ENCODE assay signal across 9 cellular contexts in the genomic region with DNA sequence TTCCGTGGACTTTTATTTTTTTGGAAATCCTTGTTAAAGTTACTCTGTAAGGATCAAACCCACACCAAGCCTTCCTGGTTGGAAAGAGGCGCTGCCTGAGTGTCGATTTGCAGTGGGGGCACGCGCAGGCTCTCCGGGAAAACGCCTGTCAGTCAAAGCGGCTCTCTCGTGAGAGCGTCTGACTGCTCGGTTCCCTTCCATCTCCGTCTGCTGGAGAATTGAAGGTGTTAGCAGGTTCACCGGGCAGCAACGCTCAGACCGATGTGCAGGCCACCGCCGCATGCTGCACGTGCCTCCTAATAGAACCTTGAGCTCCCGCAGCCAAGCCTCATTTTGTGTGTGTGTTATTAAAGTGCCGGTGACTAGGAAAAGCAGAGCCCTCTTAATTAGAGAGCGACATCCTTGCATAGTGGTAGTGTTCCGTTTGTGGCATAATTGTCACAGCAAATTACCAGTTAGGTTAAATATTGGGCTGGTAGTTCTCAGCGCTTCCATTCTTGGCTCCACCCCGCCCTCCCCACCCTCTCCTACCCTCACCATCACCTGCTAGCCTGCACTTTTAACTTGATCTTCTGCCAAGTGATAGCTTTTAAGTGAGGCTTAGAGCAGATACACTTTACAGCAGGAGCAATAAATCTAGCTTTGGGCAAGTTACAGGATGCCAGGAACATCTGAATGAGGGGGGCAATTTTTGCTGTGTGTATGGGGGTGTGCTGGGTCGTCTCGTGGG.
DNase-seq lines count a peak whose midpoint lies in the region; ATAC-seq lines count a peak whose summit lies in the region.
"Had no signal": no experiment of that assay in that cellular context is flagged by ENCODE, and none has a peak within 500 bp of the region (broad histone marks: within the 10 kb centered on the region; RNA-seq: fewer than 3 reads in every experiment).

No MANE protein-coding gene starts in this region.

- intact Hi-C loops in left colon (cut with DNase I, micrococcal nuclease): loop anchor here (5.0 kb wide), 1 partner anchor 122 kb away; a partner anchor contains a TSS

- DNase-seq in DMS79 treated with DMSO at 0.1 percent for 48 hours (lab: John Stamatoyannopoulos, UW) (peak; percentile 90), NCI-H2081 treated with DMSO at 0.1 percent for 48 hours (lab: John Stamatoyannopoulos, UW) (peak; percentile 39), SHP77 treated with DMSO at 0.1 percent for 48 hours (lab: John Stamatoyannopoulos, UW) (peak; percentile 65), left colon (no peak), germinal center (ENCODE audit: low spot score) (no peak)
- no peak for DNase-seq in activated T-cell treated with anti-CD3 and anti-CD28 coated beads, Interleukin-2, amount 50 U/mL, for 1 hour
- DNase-seq: GDM1 had no signal

- peak; percentile 53 for ATAC-seq in left colon
- ATAC-seq in GM21390 (IDR thresholded peaks at IDR 0.05; ENCODE audit: unreplicated experiment): no peak
- ATAC-seq in GM21423 (IDR thresholded peaks at IDR 0.05; ENCODE audit: unreplicated experiment): no peak

Comparison
In these comparisons a context has a peak if more than half of its experiments do, and no peak if none do; other contexts are left out.
1. DNase-seq: peak in DMS79 treated with DMSO at 0.1 percent for 48 hours (single experiment), NCI-H2081 treated with DMSO at 0.1 percent for 48 hours (single experiment) and SHP77 treated with DMSO at 0.1 percent for 48 hours (single experiment); none in left colon (0 of 2), germinal center (single experiment) and activated T-cell treated with anti-CD3 and anti-CD28 coated beads, Interleukin-2, amount 50 U/mL, for 1 hour (single experiment).